ENCODE assay signal across 17 cellular contexts in genomic region chr1:114336360-114336759, GRCh38.
"Had no signal": no experiment of that assay in that cellular context is flagged by ENCODE, and none has a peak within 500 bp of the region (broad histone marks: within the 10 kb centered on the region; RNA-seq: fewer than 3 reads in every experiment).

No MANE protein-coding gene starts in this region.

- H3K27me3 ChIP-seq: thyroid gland had no signal

- H3K27ac ChIP-seq: esophagus squamous epithelium, thyroid gland had no signal

- H3K36me3 ChIP-seq: esophagus squamous epithelium, thyroid gland had no signal

- H3K4me3 ChIP-seq: esophagus squamous epithelium, thyroid gland had no signal

- H3K4me1 ChIP-seq: thyroid gland had no signal

- DNase-seq: activated B cell treated with CpG ODN at 0.5 μM for 24 hours; activated CD4-positive, alpha-beta T cell treated with anti-CD3 and anti-CD28 coated beads for 48 hours; activated CD8-positive, alpha-beta T cell treated with anti-CD3 and anti-CD28 coated beads for 36 hours; activated effector memory CD4-positive, alpha-beta T cell treated with Interleukin-2 at 50 U/mL for 16 hours; activated T-cell treated with anti-CD3 and anti-CD28 coated beads, Interleukin-2, amount 50 U/mL, for 4 hours; caudate nucleus; esophagus squamous epithelium; hippocampal formation; kidney glomerular epithelial cell; left ventricle myocardium superior; mesenchymal stem cell; natural killer cell; posterior cingulate gyrus; retina; thyroid gland had no signal

- H3K9me3 ChIP-seq: esophagus squamous epithelium, thyroid gland had no signal

- ATAC-seq: activated CD8-positive, alpha-beta T cell treated with anti-CD3 and anti-CD28 coated beads for 36 hours; activated naive CD4-positive, alpha-beta T cell treated with anti-CD3 and anti-CD28 coated beads, Interleukin-2, amount 50 U/mL, for 72 hours; activated T-cell treated with anti-CD3 and anti-CD28 coated beads, Interleukin-2, amount 50 U/mL, for 4 hours; left ventricle myocardium superior; natural killer cell; stimulated activated effector memory CD8-positive, alpha-beta T cell treated with anti-CD3 and anti-CD28 coated beads, Interleukin-12 subunit alpha, Interleukin-12 subunit beta, amount 100 ng/mL, for 72 hours had no signal
